8 cellular contexts compared by ENCODE assay signal in the genomic region with DNA sequence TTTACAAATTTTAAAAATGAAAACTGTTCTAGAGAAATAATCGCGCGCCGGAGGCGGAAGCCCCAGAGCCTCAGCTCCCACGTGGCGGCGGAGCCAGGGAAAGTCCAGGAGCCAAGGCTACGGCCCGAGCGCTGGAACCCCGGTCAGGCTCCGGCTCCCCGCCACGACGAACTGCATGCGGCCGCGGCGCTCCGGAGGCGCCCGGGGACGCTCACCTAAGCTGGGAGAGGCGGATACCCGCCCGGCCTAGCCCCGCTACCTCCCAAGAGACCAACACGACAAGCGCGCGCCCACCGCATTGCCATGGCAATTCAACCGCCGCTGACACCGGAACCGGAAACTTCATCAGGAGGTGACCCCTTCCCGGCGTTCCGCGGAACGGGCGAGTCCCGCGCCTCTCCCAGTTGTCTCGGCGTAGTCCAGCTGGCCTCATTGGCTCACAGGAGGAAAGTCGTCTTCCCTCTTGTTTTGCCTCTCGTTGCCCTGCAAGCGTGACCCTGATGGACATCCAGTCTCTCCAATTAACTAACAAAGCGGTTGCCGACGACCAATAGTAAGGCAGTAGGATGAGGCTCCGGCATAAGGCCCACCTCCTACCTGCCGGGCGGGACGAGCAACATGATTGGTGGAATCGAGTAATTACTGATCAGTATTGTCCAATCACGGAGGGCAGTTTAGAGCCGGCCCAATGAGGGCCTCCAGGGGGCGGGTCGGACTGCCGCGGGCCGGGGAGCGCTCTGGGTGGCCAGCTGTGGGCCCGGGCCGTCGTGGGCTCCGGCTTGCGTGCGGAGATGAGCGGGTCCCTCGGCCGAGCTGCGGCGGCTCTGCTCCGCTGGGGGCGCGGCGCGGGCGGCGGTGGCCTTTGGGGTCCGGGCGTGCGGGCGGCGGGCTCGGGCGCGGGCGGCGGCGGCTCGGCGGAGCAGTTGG. TPM values are rescaled to one million over a fixed set of nuclear protein-coding genes. Genes with fewer than 3 reads are reported as not detected.
DNase-seq lines count a peak whose midpoint lies in the region; ATAC-seq, FAIRE-seq and TF ChIP-seq lines count a peak whose summit lies in the region.

Gene GLRX5 (plus strand): TSS at position 752 of the 927 bp plus-strand sequence. CDS start 40 bp downstream, at position 792.

- H3K9me3 ChIP-seq in adrenal gland (replicated peaks in 1 of 3), result no peaks in the 10 kb centered on the region
- no peaks in the 10 kb centered on the region for H3K9me3 ChIP-seq in trophoblast cell (ENCODE audit: insufficient read depth, low read depth, low read length)
- no peaks in the 10 kb centered on the region for H3K9me3 ChIP-seq in transverse colon

- peak within 1 kb of the TSS; percentile 43 for H2AK5ac ChIP-seq in trophoblast cell (ENCODE audit: low read length)

- peak; percentile 100 for FAIRE-seq in GM12892 (lab: Jason Lieb, UNC)

- peaks cover 16% of the 10 kb centered on the region for H3K79me2 ChIP-seq in trophoblast cell (ENCODE audit: control insufficient read depth, insufficient read depth, low read length, poor library complexity)

- H4K12ac ChIP-seq in trophoblast cell (ENCODE audit: low read depth, low read length), result peak within 1 kb of the TSS; percentile 74

- H2BK12ac ChIP-seq in trophoblast cell (ENCODE audit: low read length), result no peak within 1 kb of the TSS

- DNase-seq in GM12892 (ENCODE audit: insufficient read length) (peak; percentile 95), NCI-H146 (lab: John Stamatoyannopoulos, UW) (peak; percentile 99), T-helper 1 cell (peak; percentile 94 to 100 (median 98)), adrenal gland (peak; percentile 99 to 100 (median 100)), cardiac septum (ENCODE audit: low spot score) (peak; percentile 99), trophoblast cell (peak; percentile 99 to 100), transverse colon (peak; percentile 99)

- H3K27me3 ChIP-seq in adrenal gland, result no peaks in the 10 kb centered on the region
- H3K27me3 ChIP-seq in trophoblast cell (ENCODE audit: insufficient read depth, low read length), result no peaks in the 10 kb centered on the region
- H3K27me3 ChIP-seq in transverse colon, result no peaks in the 10 kb centered on the region

- peak within 1 kb of the TSS; percentile 84 for H3K4me2 ChIP-seq in trophoblast cell (ENCODE audit: low read length)

- H4K8ac ChIP-seq in trophoblast cell (ENCODE audit: low read depth, low read length), result peak within 1 kb of the TSS; percentile 89

- peak within 1 kb of the TSS; percentile 65 for H4K91ac ChIP-seq in trophoblast cell (ENCODE audit: low read depth, low read length)

- H3K27ac ChIP-seq in adrenal gland (peak within 1 kb of the TSS in 4 of 5 donors; percentile 69 to 96 (median 79)), trophoblast cell (ENCODE audit: low read depth, low read length) (peak within 1 kb of the TSS; percentile 80), transverse colon (peak within 1 kb of the TSS; percentile 94 to 98 (median 96))

- TF ChIP-seq POLR2A in GM12892 (IDR thresholded peaks at IDR 0.05; ENCODE audit: low read depth, low read length) (peak; percentile 67; the same call in 1 of the 2 replicates), adrenal gland (IDR thresholded peaks at IDR 0.05) (peak; percentile 78 to 87), transverse colon (IDR thresholded peaks at IDR 0.05) (peak; percentile 64)

- H3K4me3 ChIP-seq in adrenal gland (peak within 1 kb of the TSS; percentile 63 to 95 (median 74)), trophoblast cell (ENCODE audit: low read depth, low read length) (peak within 1 kb of the TSS; percentile 98), transverse colon (peak within 1 kb of the TSS; percentile 90 to 99 (median 96))

- H3K36me3 ChIP-seq in adrenal gland (replicated peaks in 1 of 2), result no peaks in the 10 kb centered on the region
- H3K36me3 ChIP-seq in trophoblast cell (ENCODE audit: control insufficient read depth in 1 of 2, insufficient read depth in 2 of 2, low read length in 2 of 2), result no peaks in the 10 kb centered on the region
- H3K36me3 ChIP-seq in transverse colon, result no peaks in the 10 kb centered on the region

- H2BK5ac ChIP-seq in trophoblast cell (ENCODE audit: low read depth, low read length, poor library complexity), result peak within 1 kb of the TSS; percentile 53

- intact Hi-C loops in adrenal gland (cut with DNase I), result no loop called here
- intact Hi-C loops in cardiac septum (cut with DNase I), result no loop called here
- intact Hi-C loops in transverse colon (cut with DNase I; ENCODE audit: low total_unique reads), result no loop called here

- H2AFZ ChIP-seq in trophoblast cell (ENCODE audit: insufficient read depth, low read length, poor library complexity), result peak within 1 kb of the TSS; percentile 66

- H3K18ac ChIP-seq in trophoblast cell (ENCODE audit: low read length), result peak within 1 kb of the TSS; percentile 65

- H3K23ac ChIP-seq in trophoblast cell (ENCODE audit: low read length), result no peak within 1 kb of the TSS

- peak within 1 kb of the TSS; percentile 88 for H3K14ac ChIP-seq in trophoblast cell (ENCODE audit: low read length)

- peaks cover 50 to 76% of the 10 kb centered on the region in 2 donors for H3K4me1 ChIP-seq in adrenal gland (replicated peaks in 1 of 2)
- peaks cover 16 to 17% of the 10 kb centered on the region in 2 experiments for H3K4me1 ChIP-seq in trophoblast cell (ENCODE audit: control insufficient read depth in 1 of 2, insufficient read depth in 2 of 2, low read length in 2 of 2)
- H3K4me1 ChIP-seq in transverse colon, result peaks cover 21 to 58% (median 39%) of the 10 kb centered on the region in 4 donors

- peak; percentile 90 for ATAC-seq in HG02852 (IDR thresholded peaks at IDR 0.05; ENCODE audit: unreplicated experiment)

- peak within 1 kb of the TSS; percentile 96 for H3K9ac ChIP-seq in trophoblast cell (ENCODE audit: low read length)

- peaks cover 3% of the 10 kb centered on the region for H3K79me1 ChIP-seq in trophoblast cell (ENCODE audit: low read length)

- H2BK120ac ChIP-seq in trophoblast cell (ENCODE audit: insufficient read depth, low read length, poor library complexity), result peak within 1 kb of the TSS; percentile 61

- WGBS in adrenal gland, 4 donors, result 0 to 2% (median 0%) methylated on average over 38 to 97 of the region's 97 CpGs
- WGBS in trophoblast cell (ENCODE audit: extremely low coverage, insufficient coverage, insufficient read length), result no CpG with 5 or more reads among the region's 97 CpGs
- WGBS in transverse colon (ENCODE audit: low coverage in 1 of 2), 2 donors, result 0 to 1% methylated on average over 7 to 94 of the region's 97 CpGs

- H3K4ac ChIP-seq in trophoblast cell (ENCODE audit: low read depth, low read length), result peak within 1 kb of the TSS; percentile 77

- peak in 2 of 6 experiments; percentile 15 to 24 for TF ChIP-seq CTCF in adrenal gland (IDR thresholded peaks at IDR 0.05)
- no peak for TF ChIP-seq CTCF in transverse colon (IDR thresholded peaks at IDR 0.05)

- in situ Hi-C loops in transverse colon (cut with MboI; ENCODE audit: low pct_ligation_motif_present in 1 of 4, low pct_unique_long_range_greater_than_20kb in 1 of 4, low sequenced_read_pairs in 3 of 4), result loop anchor here in 2 of 4 donors (10.0 to 25.0 kb wide), 2 partner anchors 90 to 397 kb away; no protein-coding TSS in a partner anchor

- TF ChIP-seq EP300 in transverse colon (IDR thresholded peaks at IDR 0.05; ENCODE audit: low read depth), result no peak

RNA-seq across cellular contexts. Expression of gene GLRX5, which starts in this region (rescaled TPM):
- polyA plus RNA-seq in GM12892 (2012; ENCODE audit: missing spikeins), result 46.2 TPM
- 100 to 1,000 TPM in 1 of 8 donors, 10 to 100 TPM in 7; 45.3 to 128 (median 71.6) TPM for total RNA-seq in adrenal gland
- polyA plus RNA-seq in adrenal gland, result 100 to 1,000 TPM in 1 of 3 donors, 10 to 100 TPM in 2; 32.7 to 134 (median 57.6) TPM
- total RNA-seq in cardiac septum, result 61.8 TPM
- 44.9 and 47.3 TPM in 2 replicates for polyA plus RNA-seq in trophoblast cell (2013)
- total RNA-seq in transverse colon, result 100 to 1,000 TPM in 1 of 4 donors, 10 to 100 TPM in 3; 11.6 to 177 (median 38.2) TPM

Comparison
In these comparisons a context has a peak if more than half of its experiments do, and no peak if none do; other contexts are left out.
1. Peak in every context shown above with its lines: DNase-seq, ATAC-seq, H3K4me3 ChIP-seq and H3K27ac ChIP-seq.